ENCODE assay signal across 8 cellular contexts in genomic region chr5:119470851-119471451, GRCh38. TPM values are rescaled to one million over a fixed set of nuclear protein-coding genes. Genes with fewer than 3 reads are reported as not detected.
A peak's percentile ranks its signal among the peaks of the same experiment; 100 is the strongest.
DNase-seq lines count a peak whose midpoint lies in the region; ATAC-seq and TF ChIP-seq lines count a peak whose summit lies in the region.

No MANE protein-coding gene starts in this region.

- H3K36me3 ChIP-seq in MM.1S (replicated peaks; ENCODE audit: insufficient read depth, low read length) (no peaks in the 10 kb centered on the region), mucosa of descending colon (ENCODE audit: low read depth) (no peaks in the 10 kb centered on the region)

- peaks cover 23% of the 10 kb centered on the region for H3K9me3 Mint-ChIP-seq in activated naive CD4-positive, alpha-beta T cell treated with anti-CD3 and anti-CD28 coated beads, Interleukin-2, amount 10 ng/mL, durations not matched to agents 7 days and 5 days
- H3K9me3 Mint-ChIP-seq in MCF 10A (ENCODE audit: unreplicated experiment), result peaks cover 26% of the 10 kb centered on the region

- no peak overlapping the region for H3K27ac ChIP-seq in MM.1S (ENCODE audit: low read length)

- CTCF ChIA-PET in activated naive CD4-positive, alpha-beta T cell treated with anti-CD3 and anti-CD28 coated beads, Interleukin-2, amount 10 ng/mL, durations not matched to agents 7 days and 5 days (lab: Charles Lee), result interaction anchor here (0.5 to 1.6 kb wide), 12 partner anchors 9 to 989 kb away, joined by 3 to 5 read pairs (median 4); no protein-coding TSS in a partner anchor
- CTCF ChIA-PET in MCF 10A (lab: Yijun Ruan, JAX), result interaction anchor here (0.6 to 1.9 kb wide), 23 partner anchors 9 to 571 kb away, joined by 3 to 13 read pairs (median 4); partner anchors contain the start of gene HSD17B4

- H3K4me1 Mint-ChIP-seq in activated naive CD4-positive, alpha-beta T cell treated with anti-CD3 and anti-CD28 coated beads, Interleukin-2, amount 10 ng/mL, durations not matched to agents 7 days and 5 days, result no peaks in the 10 kb centered on the region
- H3K4me1 Mint-ChIP-seq in MCF 10A (ENCODE audit: insufficient read depth, unreplicated experiment), result no peaks in the 10 kb centered on the region

- BruUV-seq in MCF 10A (replicated peaks; lab: Mats Ljungman, UMichigan), result no TSS peak

- no peaks in the 10 kb centered on the region for H4K20me1 ChIP-seq in MM.1S (ENCODE audit: insufficient read depth, low read length)

- no peak overlapping the region for H3K4me3 Mint-ChIP-seq in activated naive CD4-positive, alpha-beta T cell treated with anti-CD3 and anti-CD28 coated beads, Interleukin-2, amount 10 ng/mL, durations not matched to agents 7 days and 5 days
- H3K4me3 Mint-ChIP-seq in MCF 10A (ENCODE audit: unreplicated experiment), result no peak overlapping the region

- H3K36me3 Mint-ChIP-seq in activated naive CD4-positive, alpha-beta T cell treated with anti-CD3 and anti-CD28 coated beads, Interleukin-2, amount 10 ng/mL, durations not matched to agents 7 days and 5 days, result peaks cover 39% of the 10 kb centered on the region
- H3K36me3 Mint-ChIP-seq in MCF 10A (ENCODE audit: insufficient read depth, unreplicated experiment), result peaks cover 38% of the 10 kb centered on the region

- H2AFZ ChIP-seq in MM.1S (ENCODE audit: low read length), result no peak overlapping the region

- H3K27ac Mint-ChIP-seq in activated naive CD4-positive, alpha-beta T cell treated with anti-CD3 and anti-CD28 coated beads, Interleukin-2, amount 10 ng/mL, durations not matched to agents 7 days and 5 days, result no peak overlapping the region
- peak overlapping the region; percentile 39 for H3K27ac Mint-ChIP-seq in MCF 10A (ENCODE audit: low read depth, unreplicated experiment)

- H3K9ac ChIP-seq in MM.1S (ENCODE audit: low read length), result no peak overlapping the region

- H3F3A ChIP-seq in MM.1S (ENCODE audit: insufficient read depth, low read length), result 0 out of 2 replicates have a peak, but pooled peaks cover 7% of the 10 kb centered on the region

- peaks cover 24% of the 10 kb centered on the region for H3K79me2 ChIP-seq in MM.1S (ENCODE audit: low read length)

- no peaks in the 10 kb centered on the region for H3K27me3 ChIP-seq in MM.1S (replicated peaks; ENCODE audit: insufficient read depth, low read length)

- H3K9me3 ChIP-seq in MM.1S (replicated peaks; ENCODE audit: insufficient read depth, low read length) (no peaks in the 10 kb centered on the region), mucosa of descending colon (peaks cover 11% of the 10 kb centered on the region)

- POLR2A ChIA-PET in MCF 10A (lab: Yijun Ruan, JAX), result interaction anchor here (0.6 to 1.0 kb wide), 6 partner anchors 12 to 987 kb away, joined by 3 to 6 read pairs (median 3); no protein-coding TSS in a partner anchor

- peak; percentile 41 for DNase-seq in activated naive CD4-positive, alpha-beta T cell treated with anti-CD3 and anti-CD28 coated beads, Interleukin-2, amount 10 ng/mL, durations not matched to agents 7 days and 5 days
- DNase-seq in activated naive CD4-positive, alpha-beta T cell treated with anti-CD3 and anti-CD28 coated beads, Interleukin-2, amount 50 U/mL, for 16 hours, result no peak
- DNase-seq in MM.1S (peak; percentile 51), MCF 10A (ENCODE audit: unreplicated experiment) (peak; percentile 65), mucosa of descending colon (no peak), GM19240 (ENCODE audit: insufficient read length, low spot score) (no peak), T-helper 1 cell (no peak)

- intact Hi-C loops in MCF 10A (cut with micrococcal nuclease) (loop anchor here (1.0 to 2.0 kb wide), 5 partner anchors 273 to 1332 kb away; partner anchors contain the start of gene PRR16), mucosa of descending colon (cut with DNase I, micrococcal nuclease) (no loop called here)

- no peaks in the 10 kb centered on the region for H3K27me3 Mint-ChIP-seq in activated naive CD4-positive, alpha-beta T cell treated with anti-CD3 and anti-CD28 coated beads, Interleukin-2, amount 10 ng/mL, durations not matched to agents 7 days and 5 days
- H3K27me3 Mint-ChIP-seq in MCF 10A (ENCODE audit: insufficient read depth, unreplicated experiment), result no peaks in the 10 kb centered on the region

- H3K4me1 ChIP-seq in MM.1S (ENCODE audit: low read length) (peaks cover 11% of the 10 kb centered on the region; the same call in 1 of the 2 replicates), mucosa of descending colon (ENCODE audit: low read depth) (no peaks in the 10 kb centered on the region)

- H3K4me3 ChIP-seq in MM.1S (ENCODE audit: low read length), result no peak overlapping the region
- no peak overlapping the region for H3K4me3 ChIP-seq in mucosa of descending colon

- TF ChIP-seq CTCF in MM.1S (IDR thresholded peaks at IDR 0.05; ENCODE audit: low read length) (peak; percentile 81), MCF 10A (IDR thresholded peaks at IDR 0.05; ENCODE audit: unreplicated experiment) (peak; percentile 77), mucosa of descending colon (IDR thresholded peaks at IDR 0.05) (peak; percentile 16)

- ATAC-seq in GM21723 (IDR thresholded peaks at IDR 0.05; ENCODE audit: unreplicated experiment), result peak; percentile 68
- no peak for ATAC-seq in mucosa of descending colon

- no peaks in the 10 kb centered on the region for H3K9me2 ChIP-seq in MM.1S (replicated peaks; ENCODE audit: insufficient read depth, low read length)

- no peak overlapping the region for H3K4me2 ChIP-seq in MM.1S (ENCODE audit: low read depth, low read length)

RNA-seq across cellular contexts. Expression of gene HSD17B4, which starts 18.7 kb away (rescaled TPM):
- total RNA-seq in MCF 10A (2022) (163 and 169 TPM in 2 replicates), mucosa of descending colon (100 to 1,000 TPM; 178 to 243 (median 235) TPM)

Comparison
In these comparisons a context has a peak if more than half of its experiments do, and no peak if none do; other contexts are left out.
1. DNase-seq: peak in activated naive CD4-positive, alpha-beta T cell treated with anti-CD3 and anti-CD28 coated beads, Interleukin-2, amount 10 ng/mL, durations not matched to agents 7 days and 5 days (single experiment), MM.1S (single experiment) and MCF 10A (single experiment); none in activated naive CD4-positive, alpha-beta T cell treated with anti-CD3 and anti-CD28 coated beads, Interleukin-2, amount 50 U/mL, for 16 hours (single experiment), mucosa of descending colon (0 of 3), GM19240 (single experiment) and T-helper 1 cell (0 of 5).
2. CTCF ChIP-seq: peak in every context shown above with its lines; median percentile 81 in MM.1S; 77 in MCF 10A; 16 in mucosa of descending colon.